In the genomic region with DNA sequence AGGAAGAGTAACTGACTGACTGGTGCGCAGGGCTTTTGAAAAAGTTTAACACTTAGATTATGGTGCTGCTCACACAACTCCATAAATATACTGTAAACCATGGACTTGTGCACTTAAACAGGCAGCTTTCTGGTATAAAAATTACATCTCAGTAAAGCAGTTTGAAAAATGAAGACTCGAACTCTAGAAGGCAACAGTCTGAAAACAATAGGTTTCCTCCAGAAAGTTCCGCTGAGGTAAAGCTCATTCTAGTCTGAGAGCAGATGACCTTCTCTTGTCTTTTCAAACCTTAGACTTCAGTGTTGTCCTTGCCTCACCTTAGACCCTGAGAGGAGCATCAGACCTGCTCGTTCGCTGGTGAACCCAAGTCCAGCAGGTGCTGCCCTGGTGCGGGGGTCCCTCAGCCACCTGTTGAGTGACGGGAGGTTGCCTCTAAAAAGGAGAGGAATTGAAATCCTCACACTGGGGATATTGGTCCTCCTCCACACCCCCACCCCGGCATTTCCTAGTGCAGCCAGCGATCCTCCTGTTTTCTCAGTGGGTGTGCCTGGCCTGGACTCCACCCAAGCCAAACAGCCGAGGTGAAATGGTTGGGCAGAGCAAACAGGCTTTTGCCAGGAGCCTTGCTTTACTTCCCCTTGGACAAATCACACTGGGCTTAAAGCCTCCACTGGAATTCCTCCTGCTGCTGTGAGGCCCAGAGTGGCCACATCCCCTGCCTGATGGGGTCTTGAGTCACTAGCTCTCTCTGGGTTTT, we compare ENCODE assay signal across 11 cellular contexts. TPM values are rescaled to one million over a fixed set of nuclear protein-coding genes. Genes with fewer than 3 reads are reported as not detected.
DNase-seq lines count a peak whose midpoint lies in the region; ATAC-seq and TF ChIP-seq lines count a peak whose summit lies in the region.
"Had no signal": no experiment of that assay in that cellular context is flagged by ENCODE, and none has a peak within 500 bp of the region (broad histone marks: within the 10 kb centered on the region; RNA-seq: fewer than 3 reads in every experiment).

No MANE protein-coding gene starts in this region.

- intact Hi-C loops in colonic mucosa (cut with DNase I), result no loop called here
- intact Hi-C loops in mucosa of descending colon (cut with DNase I, micrococcal nuclease), result no loop called here
- intact Hi-C loops in activated CD4-positive, alpha-beta T cell treated with anti-CD3 and anti-CD28 coated beads for 36 hours (cut with DNase I, micrococcal nuclease), result no loop called here

- peaks cover 16% of the 10 kb centered on the region for H3K4me1 Mint-ChIP-seq in stimulated activated naive CD8-positive, alpha-beta T cell treated with anti-CD3 and anti-CD28 coated beads, Interleukin-15, amount 100 ng/mL, for 72 hours
- H3K4me1 Mint-ChIP-seq in activated CD4-positive, alpha-beta T cell treated with anti-CD3 and anti-CD28 coated beads for 36 hours, result peaks cover 14% of the 10 kb centered on the region

- no peak overlapping the region for H3K4me3 Mint-ChIP-seq in stimulated activated naive CD8-positive, alpha-beta T cell treated with anti-CD3 and anti-CD28 coated beads, Interleukin-15, amount 100 ng/mL, for 72 hours
- H3K4me3 Mint-ChIP-seq in activated CD4-positive, alpha-beta T cell treated with anti-CD3 and anti-CD28 coated beads for 36 hours, result no peak overlapping the region

- H3K4me3 ChIP-seq in colonic mucosa (peak overlapping the region; percentile 13), mucosa of descending colon (no peak overlapping the region)
- H3K4me3 ChIP-seq: cardiac muscle cell had no signal

- CTCF ChIA-PET in activated CD4-positive, alpha-beta T cell treated with anti-CD3 and anti-CD28 coated beads for 36 hours (lab: Charles Lee), result no interaction called here

- H3K27ac Mint-ChIP-seq in stimulated activated naive CD8-positive, alpha-beta T cell treated with anti-CD3 and anti-CD28 coated beads, Interleukin-15, amount 100 ng/mL, for 72 hours, result peak overlapping the region in 1 of 2 donors; percentile 82
- no peak overlapping the region for H3K27ac Mint-ChIP-seq in activated CD4-positive, alpha-beta T cell treated with anti-CD3 and anti-CD28 coated beads for 36 hours

- ATAC-seq in mucosa of descending colon (peak; percentile 79), GM21423 (IDR thresholded peaks at IDR 0.05; ENCODE audit: unreplicated experiment) (no peak), GM19351 (IDR thresholded peaks at IDR 0.05; ENCODE audit: unreplicated experiment) (no peak)
- no peak for ATAC-seq in stimulated activated naive CD8-positive, alpha-beta T cell treated with anti-CD3 and anti-CD28 coated beads, Interleukin-15, amount 100 ng/mL, for 72 hours
- no peak for ATAC-seq in activated CD4-positive, alpha-beta T cell treated with anti-CD3 and anti-CD28 coated beads for 36 hours

- peaks cover 27% of the 10 kb centered on the region for H3K27me3 Mint-ChIP-seq in stimulated activated naive CD8-positive, alpha-beta T cell treated with anti-CD3 and anti-CD28 coated beads, Interleukin-15, amount 100 ng/mL, for 72 hours
- peaks cover 8% of the 10 kb centered on the region for H3K27me3 Mint-ChIP-seq in activated CD4-positive, alpha-beta T cell treated with anti-CD3 and anti-CD28 coated beads for 36 hours

- peak overlapping the region; percentile 92 for H3K27ac ChIP-seq in colonic mucosa
- H3K27ac ChIP-seq: cardiac muscle cell had no signal

- H3K27me3 ChIP-seq in colonic mucosa, result no peaks in the 10 kb centered on the region
- H3K27me3 ChIP-seq: cardiac muscle cell had no signal

- DNase-seq in CD1c-positive myeloid dendritic cell (ENCODE audit: extremely low spot score), result peak; percentile 12
- peak; percentile 82 for DNase-seq in NCI-H2029 treated with DMSO at 0.1 percent for 48 hours (lab: John Stamatoyannopoulos, UW)
- DNase-seq in colonic mucosa, result peak; percentile 94
- DNase-seq in mucosa of descending colon, result peak; percentile 89 to 91 (median 90)
- DNase-seq in stimulated activated naive CD8-positive, alpha-beta T cell treated with anti-CD3 and anti-CD28 coated beads, Interleukin-15, amount 100 ng/mL, for 72 hours, result no peak
- no peak for DNase-seq in activated CD4-positive, alpha-beta T cell treated with anti-CD3 and anti-CD28 coated beads for 36 hours
- DNase-seq: DMS79, retina had no signal

- H3K36me3 Mint-ChIP-seq in activated CD4-positive, alpha-beta T cell treated with anti-CD3 and anti-CD28 coated beads for 36 hours (ENCODE audit: low read depth), result no peaks in the 10 kb centered on the region

- POLR2A ChIA-PET in activated CD4-positive, alpha-beta T cell treated with anti-CD3 and anti-CD28 coated beads for 36 hours (lab: Charles Lee), result no interaction called here

- TF ChIP-seq CTCF in colonic mucosa (IDR thresholded peaks at IDR 0.05) (no peak), mucosa of descending colon (IDR thresholded peaks at IDR 0.05) (no peak)

- H3K4me1 ChIP-seq in colonic mucosa (peaks cover 13% of the 10 kb centered on the region), mucosa of descending colon (ENCODE audit: low read depth) (peaks cover 38% of the 10 kb centered on the region)

- H3K9ac ChIP-seq in colonic mucosa (ENCODE audit: low read depth in 2 of 2, low read length in 2 of 2), result peak overlapping the region; percentile 5 to 80

- H3K36me3 ChIP-seq in colonic mucosa (no peaks in the 10 kb centered on the region), mucosa of descending colon (ENCODE audit: low read depth) (no peaks in the 10 kb centered on the region)
- H3K36me3 ChIP-seq: cardiac muscle cell had no signal

- H3K9me3 Mint-ChIP-seq in stimulated activated naive CD8-positive, alpha-beta T cell treated with anti-CD3 and anti-CD28 coated beads, Interleukin-15, amount 100 ng/mL, for 72 hours, result no peaks in the 10 kb centered on the region
- no peaks in the 10 kb centered on the region for H3K9me3 Mint-ChIP-seq in activated CD4-positive, alpha-beta T cell treated with anti-CD3 and anti-CD28 coated beads for 36 hours (ENCODE audit: low read depth)

- H3K9me3 ChIP-seq in colonic mucosa (no peaks in the 10 kb centered on the region), mucosa of descending colon (no peaks in the 10 kb centered on the region)

RNA-seq across cellular contexts. Expression of a gene that starts 14.7 kb away (rescaled TPM):
- total RNA-seq in colonic mucosa (100 to 1,000 TPM; 211 to 295 TPM), mucosa of descending colon (100 to 1,000 TPM; 247 to 252 (median 247) TPM)
- 10 to 100 TPM; 18.0 to 21.1 TPM for total RNA-seq in activated CD4-positive, alpha-beta T cell treated with anti-CD3 and anti-CD28 coated beads for 36 hours

RNA-seq across cellular contexts. Expression of a gene that starts 37.7 kb away (rescaled TPM):
- 100 to 1,000 TPM; 120 to 201 TPM for total RNA-seq in colonic mucosa
- total RNA-seq in mucosa of descending colon, result 100 to 1,000 TPM; 114 to 191 (median 140) TPM
- 10 to 100 TPM; 34.3 to 41.5 TPM for total RNA-seq in activated CD4-positive, alpha-beta T cell treated with anti-CD3 and anti-CD28 coated beads for 36 hours

Comparison
In these comparisons a context has a peak if more than half of its experiments do, and no peak if none do; other contexts are left out.
1. DNase-seq: peak in CD1c-positive myeloid dendritic cell (single experiment), NCI-H2029 treated with DMSO at 0.1 percent for 48 hours (single experiment), colonic mucosa (single experiment) and mucosa of descending colon (3 of 3); none in stimulated activated naive CD8-positive, alpha-beta T cell treated with anti-CD3 and anti-CD28 coated beads, Interleukin-15, amount 100 ng/mL, for 72 hours (0 of 2) and activated CD4-positive, alpha-beta T cell treated with anti-CD3 and anti-CD28 coated beads for 36 hours (single experiment).
2. RNA of a gene that starts 14.7 kb away (total RNA-seq): 211 to 295 TPM in colonic mucosa and 247 to 252 TPM in mucosa of descending colon; 18.0 to 21.1 TPM in activated CD4-positive, alpha-beta T cell treated with anti-CD3 and anti-CD28 coated beads for 36 hours; every median in the first group is over 4 times any median in the second.